Comparison of ENCODE assay signal across 16 cellular contexts in the genomic region with DNA sequence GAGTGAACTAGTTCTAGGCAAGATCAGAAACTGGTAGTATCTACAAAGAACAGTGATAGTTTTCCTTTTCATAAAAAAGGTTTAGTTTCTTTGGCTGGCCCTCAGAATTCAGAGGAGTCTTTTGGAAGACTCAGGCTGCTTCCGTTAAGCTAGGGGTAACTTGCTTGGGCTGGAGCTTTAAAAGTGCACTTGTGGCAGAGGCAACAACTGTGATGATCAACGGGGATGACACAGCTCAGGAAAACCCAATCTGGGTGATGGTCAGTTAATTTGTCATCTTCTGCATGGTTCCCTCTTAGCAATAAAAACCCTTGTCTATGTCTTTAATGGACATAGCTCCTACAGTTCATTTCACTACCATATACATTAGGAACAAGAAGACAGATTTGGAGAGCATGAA. TPM values are rescaled to one million over a fixed set of nuclear protein-coding genes. Genes with fewer than 3 reads are reported as not detected.
DNase-seq lines count a peak whose midpoint lies in the region; TF ChIP-seq lines count a peak whose summit lies in the region.
"Had no signal": no experiment of that assay in that cellular context is flagged by ENCODE, and none has a peak within 500 bp of the region (broad histone marks: within the 10 kb centered on the region; RNA-seq: fewer than 3 reads in every experiment).

No MANE protein-coding gene starts in this region.

- H2BK120ac ChIP-seq in trophoblast cell (ENCODE audit: insufficient read depth, low read length, poor library complexity): no peak overlapping the region

- H3K79me2 ChIP-seq in trophoblast cell (ENCODE audit: control insufficient read depth, insufficient read depth, low read length, poor library complexity): no peaks in the 10 kb centered on the region

- no peak overlapping the region for H4K12ac ChIP-seq in trophoblast cell (ENCODE audit: low read depth, low read length)

- no peak overlapping the region for H2BK5ac ChIP-seq in trophoblast cell (ENCODE audit: low read depth, low read length, poor library complexity)

- TF ChIP-seq POLR2A in suprapubic skin (IDR thresholded peaks at IDR 0.05): no peak

- H3K4me1 Mint-ChIP-seq in progenitor cell of endocrine pancreas (ENCODE audit: low read depth): peaks cover 54% of the 10 kb centered on the region

- no CpG with 5 or more reads among the region's 2 CpGs for WGBS in trophoblast cell (ENCODE audit: extremely low coverage, insufficient coverage, insufficient read length)
- WGBS in suprapubic skin: 87% methylated on average over 2 of the region's 2 CpGs

- H3K4me3 ChIP-seq in SJCRH30 (no peak overlapping the region), colonic mucosa (no peak overlapping the region), trophoblast cell (ENCODE audit: low read depth, low read length) (no peak overlapping the region), suprapubic skin (no peak overlapping the region)
- H3K4me3 ChIP-seq: sigmoid colon had no signal

- no peak overlapping the region for H3K14ac ChIP-seq in trophoblast cell (ENCODE audit: low read length)

- H3K27ac ChIP-seq in SJCRH30 (peak overlapping the region; percentile 90), colonic mucosa (peak overlapping the region; percentile 26), trophoblast cell (ENCODE audit: low read depth, low read length) (no peak overlapping the region), suprapubic skin (no peak overlapping the region)
- H3K27ac ChIP-seq: KMS-11 had no signal

- TF ChIP-seq EP300 in suprapubic skin (IDR thresholded peaks at IDR 0.05): no peak

- no peak overlapping the region for H3K4me2 ChIP-seq in trophoblast cell (ENCODE audit: low read length)
- H3K4me2 ChIP-seq: KMS-11 had no signal

- H3K27me3 ChIP-seq in SJCRH30 (no peaks in the 10 kb centered on the region), colonic mucosa (no peaks in the 10 kb centered on the region), trophoblast cell (ENCODE audit: insufficient read depth, low read length) (no peaks in the 10 kb centered on the region), suprapubic skin (no peaks in the 10 kb centered on the region)
- H3K27me3 ChIP-seq: BE2C, sigmoid colon had no signal

- TF ChIP-seq CTCF in colonic mucosa (IDR thresholded peaks at IDR 0.05): no peak
- no peak for TF ChIP-seq CTCF in progenitor cell of endocrine pancreas (IDR thresholded peaks at IDR 0.05; ENCODE audit: unreplicated experiment)
- TF ChIP-seq CTCF in suprapubic skin (IDR thresholded peaks at IDR 0.05): no peak

- no peak overlapping the region for H4K91ac ChIP-seq in trophoblast cell (ENCODE audit: low read depth, low read length)

- H3K79me1 ChIP-seq in trophoblast cell (ENCODE audit: low read length): peaks cover 5% of the 10 kb centered on the region

- H2AFZ ChIP-seq in trophoblast cell (ENCODE audit: insufficient read depth, low read length, poor library complexity): no peak overlapping the region

- no peak overlapping the region for H2AK5ac ChIP-seq in trophoblast cell (ENCODE audit: low read length)

- no peak overlapping the region for H4K8ac ChIP-seq in trophoblast cell (ENCODE audit: low read depth, low read length)

- no peak overlapping the region for H3K4me3 Mint-ChIP-seq in progenitor cell of endocrine pancreas (ENCODE audit: low read depth)
- H3K4me3 Mint-ChIP-seq: stimulated activated naive CD8-positive, alpha-beta T cell treated with anti-CD3 and anti-CD28 coated beads, Interleukin-15, amount 100 ng/mL, for 72 hours had no signal

- H2BK12ac ChIP-seq in trophoblast cell (ENCODE audit: low read length): no peak overlapping the region

- intact Hi-C loops in colonic mucosa (cut with DNase I): no loop called here

- no peak overlapping the region for H3K18ac ChIP-seq in trophoblast cell (ENCODE audit: low read length)

- H3K9ac ChIP-seq in colonic mucosa (ENCODE audit: low read depth in 2 of 2, low read length in 2 of 2) (no peak overlapping the region), trophoblast cell (ENCODE audit: low read length) (no peak overlapping the region)
- H3K9ac ChIP-seq: KMS-11 had no signal

- H3K9me3 Mint-ChIP-seq in progenitor cell of endocrine pancreas (ENCODE audit: low read depth): peaks cover 14% of the 10 kb centered on the region

- H3K4me1 ChIP-seq in SJCRH30: peaks cover 35% of the 10 kb centered on the region
- H3K4me1 ChIP-seq in colonic mucosa: peaks cover 11% of the 10 kb centered on the region
- H3K4me1 ChIP-seq in trophoblast cell (ENCODE audit: control insufficient read depth in 1 of 2, insufficient read depth in 2 of 2, low read length in 2 of 2): peaks cover 3 to 9% of the 10 kb centered on the region in 2 experiments
- peaks cover 42% of the 10 kb centered on the region for H3K4me1 ChIP-seq in suprapubic skin

- no peaks in the 10 kb centered on the region for H3K36me3 ChIP-seq in SJCRH30
- H3K36me3 ChIP-seq in colonic mucosa: no peaks in the 10 kb centered on the region
- no peaks in the 10 kb centered on the region for H3K36me3 ChIP-seq in trophoblast cell (ENCODE audit: control insufficient read depth in 1 of 2, insufficient read depth in 2 of 2, low read length in 2 of 2)
- H3K36me3 ChIP-seq in suprapubic skin: no peaks in the 10 kb centered on the region
- H3K36me3 ChIP-seq: BE2C, sigmoid colon had no signal

- H3K23ac ChIP-seq in trophoblast cell (ENCODE audit: low read length): no peak overlapping the region

- H3K27ac Mint-ChIP-seq in progenitor cell of endocrine pancreas: peak overlapping the region; percentile 64
- H3K27ac Mint-ChIP-seq: stimulated activated naive CD8-positive, alpha-beta T cell treated with anti-CD3 and anti-CD28 coated beads, Interleukin-15, amount 100 ng/mL, for 72 hours had no signal

- DNase-seq in EH (ENCODE audit: low read depth) (peak; percentile 5), SJCRH30 (peak in 1 of 2 experiments; percentile 16), colonic mucosa (no peak), progenitor cell of endocrine pancreas (ENCODE audit: low spot score, unreplicated experiment) (no peak), trophoblast cell (no peak), suprapubic skin (ENCODE audit: low spot score in 2 of 2) (no peak), hypothalamus (lab: John Stamatoyannopoulos, UW) (no peak)
- DNase-seq: activated CD4-positive, CD25-positive, alpha-beta regulatory T cell; NCI-H1048; NCI-H510A; SHP77; sigmoid colon; stimulated activated CD4-positive, alpha-beta T cell treated with anti-CD3 and anti-CD28 coated beads, Interleukin-2, amount 100 ng/mL, for 24 hours; stimulated activated naive CD8-positive, alpha-beta T cell treated with anti-CD3 and anti-CD28 coated beads, Interleukin-15, amount 100 ng/mL, for 72 hours had no signal

- H3K4ac ChIP-seq in trophoblast cell (ENCODE audit: low read depth, low read length): no peak overlapping the region

- H3K27me3 Mint-ChIP-seq in progenitor cell of endocrine pancreas: no peaks in the 10 kb centered on the region
- H3K27me3 Mint-ChIP-seq: stimulated activated naive CD8-positive, alpha-beta T cell treated with anti-CD3 and anti-CD28 coated beads, Interleukin-15, amount 100 ng/mL, for 72 hours had no signal

- H3K36me3 Mint-ChIP-seq in progenitor cell of endocrine pancreas (ENCODE audit: insufficient read depth): peaks cover 6% of the 10 kb centered on the region

- H3K9me3 ChIP-seq in SJCRH30 (replicated peaks) (no peaks in the 10 kb centered on the region), colonic mucosa (no peaks in the 10 kb centered on the region), trophoblast cell (ENCODE audit: insufficient read depth, low read depth, low read length) (no peaks in the 10 kb centered on the region), suprapubic skin (no peaks in the 10 kb centered on the region)
- H3K9me3 ChIP-seq: BE2C, sigmoid colon had no signal

RNA-seq across cellular contexts. Expression of gene SGMS1, which starts 46.8 kb away (rescaled TPM):
- total RNA-seq in SJCRH30 (2014; rRNA removed; shearing (Covaris generic)): 13.4 and 14.7 TPM in 2 replicates
- total RNA-seq in colonic mucosa: 10 to 100 TPM; 19.4 to 19.5 TPM
- 25.0 and 28.5 TPM in 2 replicates for total RNA-seq in progenitor cell of endocrine pancreas
- 12.3 and 14.2 TPM in 2 replicates for polyA plus RNA-seq in trophoblast cell (2013)
- 100 to 1,000 TPM; 139 to 198 (median 173) TPM for total RNA-seq in suprapubic skin

Comparison
In these comparisons a context has a peak if more than half of its experiments do, and no peak if none do; other contexts are left out.
1. H3K27ac ChIP-seq: peak in SJCRH30 (single experiment) and colonic mucosa (single experiment); none in trophoblast cell (single experiment) and suprapubic skin (single experiment).